ENCODE assay signal across 7 cellular contexts in genomic region chr7:115740043-115740442, GRCh38.
"Had no signal": no experiment of that assay in that cellular context is flagged by ENCODE, and none has a peak within 500 bp of the region (broad histone marks: within the 10 kb centered on the region; RNA-seq: fewer than 3 reads in every experiment).

No MANE protein-coding gene starts in this region.

- FAIRE-seq: GM12878, GM12891, GM12892, GM18507, GM19239 had no signal

- ATAC-seq: GM12878 had no signal

- DNase-seq: GDM1, GF-D8 had no signal

- H3K4me3 ChIP-seq: GM12878 had no signal
